Comparison of ENCODE assay signal across 8 cellular contexts in the genomic region with DNA sequence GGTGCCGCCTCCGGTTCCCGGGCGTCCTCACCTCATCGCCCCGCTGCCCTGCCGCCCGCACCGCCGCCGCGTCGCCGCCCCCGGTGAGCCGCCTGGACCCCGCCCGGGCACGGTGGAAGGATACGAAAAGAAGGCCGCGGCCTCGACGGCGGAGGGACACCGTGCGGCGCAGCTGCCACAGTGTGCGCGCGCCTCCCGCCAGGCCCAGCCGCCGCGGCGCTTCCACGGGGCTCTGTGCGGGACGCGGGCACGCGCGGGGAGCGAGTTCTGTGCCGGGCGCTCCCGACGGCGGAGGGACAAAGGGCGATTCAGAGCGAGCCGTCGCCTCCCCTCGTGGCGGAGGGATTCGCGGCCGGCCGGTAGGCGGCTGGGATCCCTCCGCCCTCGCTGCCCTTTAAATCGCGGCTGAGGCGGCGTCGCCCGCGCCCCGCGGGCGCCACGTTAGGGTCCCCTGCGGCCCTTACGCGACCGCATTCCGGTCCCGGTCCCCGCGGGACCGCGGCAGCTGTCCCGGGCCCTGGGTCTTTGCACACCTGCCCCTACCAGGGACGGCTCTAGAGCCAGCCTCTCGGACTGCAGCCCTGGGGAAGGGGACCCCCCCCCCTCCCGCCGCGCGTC. TPM values are rescaled to one million over a fixed set of nuclear protein-coding genes. Genes with fewer than 3 reads are reported as not detected.
DNase-seq lines count a peak whose midpoint lies in the region; TF ChIP-seq lines count a peak whose summit lies in the region.

No MANE protein-coding gene starts in this region.

- H3K27me3 ChIP-seq in HAP-1 (ENCODE audit: low read depth), result no peaks in the 10 kb centered on the region
- H3K27me3 ChIP-seq in left ventricle myocardium inferior (ENCODE audit: low read depth), result no peaks in the 10 kb centered on the region

- no peaks in the 10 kb centered on the region for H3K9me3 Mint-ChIP-seq in type B pancreatic cell

- H3K4me1 ChIP-seq in HAP-1 (peaks cover 6% of the 10 kb centered on the region; the same call in 1 of the 2 replicates), left ventricle myocardium inferior (peaks cover 70% of the 10 kb centered on the region)

- H3K27me3 Mint-ChIP-seq in type B pancreatic cell, result peaks cover 11% of the 10 kb centered on the region

- intact Hi-C loops in left ventricle myocardium inferior (cut with micrococcal nuclease) (no loop called here), posterior vena cava (cut with DNase I) (loop anchor here in 1 of 2 donors (5.0 kb wide), 1 partner anchor 84 kb away; no protein-coding TSS in a partner anchor)

- peak overlapping the region; percentile 85 for H3K4me3 Mint-ChIP-seq in type B pancreatic cell

- in situ Hi-C loops in HAP-1 (cut with MboI; ENCODE audit: low sequenced_read_pairs), result no loop called here

- H3K27ac ChIP-seq in left ventricle myocardium inferior (replicated peaks), result peak overlapping the region; percentile 100

- H3K36me3 ChIP-seq in HAP-1 (replicated peaks) (no peaks in the 10 kb centered on the region), left ventricle myocardium inferior (no peaks in the 10 kb centered on the region)

- no peaks in the 10 kb centered on the region for H3K36me3 Mint-ChIP-seq in type B pancreatic cell

- H3K4me3 ChIP-seq in HAP-1 (peak overlapping the region; percentile 65), left ventricle myocardium inferior (peak overlapping the region; percentile 94)

- DNase-seq in ELF-1 (ENCODE audit: low read depth, low spot score) (peak; percentile 94), HAP-1 (ENCODE audit: low spot score in 2 of 2) (peak; percentile 82 to 90), NCI-H1092 (lab: John Stamatoyannopoulos, UW) (peak; percentile 95), T-helper 1 cell (peak; percentile 73 to 88 (median 74)), amniotic epithelial cell (ENCODE audit: low read depth) (peak; percentile 96), left ventricle myocardium inferior (peak; percentile 90), posterior vena cava (ENCODE audit: low spot score) (peak; percentile 96), type B pancreatic cell (ENCODE audit: extremely low spot score, unreplicated experiment) (peak; percentile 94)

- peak; percentile 15 for TF ChIP-seq CTCF in left ventricle myocardium inferior (IDR thresholded peaks at IDR 0.05; ENCODE audit: borderline replicate concordance)
- TF ChIP-seq CTCF in type B pancreatic cell (conservative IDR thresholded peaks at IDR 0.05), result peak; percentile 31

- H3K27ac Mint-ChIP-seq in type B pancreatic cell, result no peak overlapping the region

- H3K4me1 Mint-ChIP-seq in type B pancreatic cell (ENCODE audit: unreplicated experiment), result peaks cover 27% of the 10 kb centered on the region

- H3K9me3 ChIP-seq in HAP-1, result no peaks in the 10 kb centered on the region
- H3K9me3 ChIP-seq in left ventricle myocardium inferior (replicated peaks), result no peaks in the 10 kb centered on the region

RNA-seq across cellular contexts. Expression of a gene that starts 0.6 kb away (rescaled TPM):
- total RNA-seq in left ventricle myocardium inferior (24.3 TPM), posterior vena cava (10 to 100 TPM; 34.3 to 39.0 TPM), type B pancreatic cell (ENCODE audit: low replicate concordance) (48.5 and 54.4 TPM in 2 replicates)

RNA-seq across cellular contexts. Expression of a gene that starts 58.1 kb away (rescaled TPM):
- total RNA-seq in left ventricle myocardium inferior (28.6 TPM), posterior vena cava (10 to 100 TPM; 67.2 to 74.9 TPM), type B pancreatic cell (ENCODE audit: low replicate concordance) (45.4 and 46.4 TPM in 2 replicates)

Comparison
In these comparisons a context has a peak if more than half of its experiments do, and no peak if none do; other contexts are left out.
1. Peak in every context shown above with its lines: DNase-seq, H3K4me3 ChIP-seq and H3K27ac ChIP-seq.